20 cellular contexts compared by ENCODE assay signal in the genomic region with DNA sequence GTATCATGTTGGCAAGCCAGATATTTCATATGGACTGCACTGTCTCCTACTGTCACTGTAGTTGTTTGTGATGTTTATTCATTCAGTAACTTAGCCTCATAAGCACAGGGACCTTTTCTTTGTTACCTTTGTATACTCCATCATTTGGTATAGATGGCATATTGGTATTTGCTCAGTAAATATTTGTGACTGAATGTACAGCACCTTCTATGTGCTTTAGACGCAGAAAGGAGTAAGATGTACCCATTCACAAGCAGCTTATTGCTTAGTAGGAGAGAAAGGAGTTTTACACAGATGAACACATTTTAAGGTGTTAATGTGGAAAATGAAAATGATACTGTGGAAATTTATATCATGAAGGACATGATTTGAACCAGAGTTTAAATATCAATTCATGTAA. TPM values are rescaled to one million over a fixed set of nuclear protein-coding genes. Genes with fewer than 3 reads are reported as not detected.
DNase-seq lines count a peak whose midpoint lies in the region; ATAC-seq, FAIRE-seq and TF ChIP-seq lines count a peak whose summit lies in the region.
"Had no signal": no experiment of that assay in that cellular context is flagged by ENCODE, and none has a peak within 500 bp of the region (broad histone marks: within the 10 kb centered on the region; RNA-seq: fewer than 3 reads in every experiment).

No MANE protein-coding gene starts in this region.

- POLR2A ChIA-PET in HepG2 (lab: Yijun Ruan, JAX) = interaction anchor here (1.0 kb wide), 1 partner anchor 11 kb away, joined by 4 read pairs; no protein-coding TSS in a partner anchor
- POLR2A ChIA-PET in CD8-positive, alpha-beta memory T cell (lab: Charles Lee) = interaction anchor here (0.6 to 1.7 kb wide), 2 partner anchors 11 to 13 kb away, joined by 5 to 6 read pairs; no protein-coding TSS in a partner anchor
- POLR2A ChIA-PET in naive thymus-derived CD4-positive, alpha-beta T cell (lab: Charles Lee) = interaction anchor here (0.5 to 3.8 kb wide), 4 partner anchors 9 to 326 kb away, joined by 3 to 21 read pairs (median 4); partner anchors contain the start of gene EPC2

- peaks cover 99% of the 10 kb centered on the region for H3K79me2 ChIP-seq in HepG2 (ENCODE audit: insufficient read depth, low read length)

- no peak for TF ChIP-seq POLR2A in HepG2 (IDR thresholded peaks at IDR 0.05; ENCODE audit: insufficient read depth in 1 of 2, low read depth in 2 of 2, low read length in 2 of 2)
- no peak for TF ChIP-seq POLR2A in right lobe of liver (IDR thresholded peaks at IDR 0.05)

- H3K4me1 Mint-ChIP-seq in CD8-positive, alpha-beta memory T cell = peaks cover 88 to 99% (median 98%) of the 10 kb centered on the region in 3 donors
- peaks cover 60% of the 10 kb centered on the region for H3K4me1 Mint-ChIP-seq in T-helper 17 cell
- peaks cover 76 to 100% (median 96%) of the 10 kb centered on the region in 7 donors for H3K4me1 Mint-ChIP-seq in naive thymus-derived CD4-positive, alpha-beta T cell

- no peak for TF ChIP-seq RAD21 in HepG2 (CRISPR knock-in tag; IDR thresholded peaks at IDR 0.05)

- in situ Hi-C loops in HepG2 (cut with HindIII; ENCODE audit: extremely low pct_ligation_motif_present, low pct_unique_long_range_greater_than_20kb) = no loop called here

- FAIRE-seq in HepG2 (lab: Jason Lieb, UNC) = no peak

- H3K36me3 Mint-ChIP-seq in CD8-positive, alpha-beta memory T cell = no peaks in the 10 kb centered on the region
- H3K36me3 Mint-ChIP-seq in T-helper 17 cell (ENCODE audit: low read depth) = no peaks in the 10 kb centered on the region
- peaks cover 0 to 3% (median 0%) of the 10 kb centered on the region in 5 donors for H3K36me3 Mint-ChIP-seq in naive thymus-derived CD4-positive, alpha-beta T cell

- H3K27ac ChIP-seq in HepG2 (ENCODE audit: extremely low read length, insufficient read depth, low read length) (no peak overlapping the region), right lobe of liver (no peak overlapping the region)
- no peak overlapping the region for H3K27ac ChIP-seq in CD8-positive, alpha-beta memory T cell (ENCODE audit: low read depth, low read length)
- H3K27ac ChIP-seq in naive thymus-derived CD4-positive, alpha-beta T cell (ENCODE audit: low read depth, low read length) = no peak overlapping the region

- no peak overlapping the region for H2AFZ ChIP-seq in HepG2 (ENCODE audit: low read length)

- H3K27ac Mint-ChIP-seq in CD8-positive, alpha-beta memory T cell = peak overlapping the region in 7 of 8 donors; percentile 12 to 83 (median 54)
- H3K27ac Mint-ChIP-seq in T-helper 17 cell = peak overlapping the region; percentile 84
- peak overlapping the region in 6 of 9 donors; percentile 6 to 91 (median 55) for H3K27ac Mint-ChIP-seq in naive thymus-derived CD4-positive, alpha-beta T cell

- peak; percentile 36; the same call in 2 of the 3 replicates for ATAC-seq in HepG2
- no peak for ATAC-seq in right lobe of liver
- no peak for ATAC-seq in T-helper 17 cell
- no peak for ATAC-seq in naive thymus-derived CD4-positive, alpha-beta T cell
- ATAC-seq in GM21526 (IDR thresholded peaks at IDR 0.05; ENCODE audit: low FRiP score, unreplicated experiment) = no peak
- ATAC-seq: PC-3 had no signal

- H4K20me1 ChIP-seq in HepG2 (ENCODE audit: insufficient read depth, low read length) = peaks cover 65% of the 10 kb centered on the region

- H3K27me3 Mint-ChIP-seq in CD8-positive, alpha-beta memory T cell = no peaks in the 10 kb centered on the region
- H3K27me3 Mint-ChIP-seq in T-helper 17 cell = no peaks in the 10 kb centered on the region
- H3K27me3 Mint-ChIP-seq in naive thymus-derived CD4-positive, alpha-beta T cell = no peaks in the 10 kb centered on the region

- H3K4me1 ChIP-seq in HepG2 (ENCODE audit: insufficient read depth, low read length) (peaks cover 45% of the 10 kb centered on the region), right lobe of liver (peaks cover 0 to 23% (median 4%) of the 10 kb centered on the region in 4 donors)
- peaks cover 81% of the 10 kb centered on the region for H3K4me1 ChIP-seq in CD8-positive, alpha-beta memory T cell (ENCODE audit: insufficient read depth, low read length)
- peaks cover 57 to 61% of the 10 kb centered on the region in 2 donors for H3K4me1 ChIP-seq in naive thymus-derived CD4-positive, alpha-beta T cell (ENCODE audit: control insufficient read depth in 2 of 2, insufficient read depth in 2 of 2, low read length in 2 of 2)

- no peaks in the 10 kb centered on the region for H3K9me3 Mint-ChIP-seq in CD8-positive, alpha-beta memory T cell
- H3K9me3 Mint-ChIP-seq in naive thymus-derived CD4-positive, alpha-beta T cell = peaks cover 0 to 6% (median 0%) of the 10 kb centered on the region in 11 donors
- H3K9me3 Mint-ChIP-seq: HFFc6 had no signal

- H3K27me3 ChIP-seq in HepG2 (ENCODE audit: control insufficient read depth in 1 of 2, insufficient read depth in 2 of 2, low read length in 2 of 2) = no peaks in the 10 kb centered on the region
- H3K27me3 ChIP-seq in right lobe of liver = no peaks in the 10 kb centered on the region
- H3K27me3 ChIP-seq in CD8-positive, alpha-beta memory T cell (ENCODE audit: insufficient read depth, low read length, poor library complexity, severe bottlenecking) = no peaks in the 10 kb centered on the region
- H3K27me3 ChIP-seq in naive thymus-derived CD4-positive, alpha-beta T cell (ENCODE audit: control insufficient read depth in 2 of 2, insufficient read depth in 2 of 2, low read length in 2 of 2) = no peaks in the 10 kb centered on the region

- DNase-seq in HepG2 (ENCODE audit: low spot score) (no peak), right lobe of liver (no peak), T-helper 17 cell (no peak), NCI-H524 (lab: John Stamatoyannopoulos, UW) (no peak)
- no peak for DNase-seq in CD8-positive, alpha-beta memory T cell
- no peak for DNase-seq in naive thymus-derived CD4-positive, alpha-beta T cell
- no peak for DNase-seq in stimulated activated CD8-positive, alpha-beta memory T cell treated with anti-CD3 and anti-CD28 coated beads, Interleukin-4, amount 100 ng/mL, for 48 hours
- DNase-seq: C1 segment of cervical spinal cord, H7, HFFc6, KG1, MV-4-11, NCI-H187, NCI-H2227 treated with DMSO at 0.1 percent for 48 hours, NCI-H510A treated with DMSO at 0.1 percent for 48 hours, NCI-H82, PC-3, RPMI8226, SIG-M5 had no signal

- H3K9ac ChIP-seq in HepG2 (ENCODE audit: insufficient read depth, low read depth, low read length) = no peak overlapping the region

- no peak overlapping the region for H3K4me3 ChIP-seq in HepG2 (replicated peaks in 1 of 3; ENCODE audit: insufficient read depth in 1 of 3, low read depth in 2 of 3, low read length in 3 of 3)
- no peak overlapping the region for H3K4me3 ChIP-seq in right lobe of liver
- H3K4me3 ChIP-seq in CD8-positive, alpha-beta memory T cell (ENCODE audit: low read length) = no peak overlapping the region
- H3K4me3 ChIP-seq in naive thymus-derived CD4-positive, alpha-beta T cell (ENCODE audit: low read length) = no peak overlapping the region

- no peak overlapping the region for H3K4me2 ChIP-seq in HepG2 (ENCODE audit: low read depth, low read length)

- CTCF ChIA-PET in HepG2 (lab: Yijun Ruan, JAX; ENCODE audit: low intra/inter-chr PET ratio, low total read pairs) = no interaction called here
- CTCF ChIA-PET in CD8-positive, alpha-beta memory T cell (lab: Charles Lee) = interaction anchor here (2.4 kb wide), 1 partner anchor 10 kb away, joined by 10 read pairs; no protein-coding TSS in a partner anchor
- CTCF ChIA-PET in naive thymus-derived CD4-positive, alpha-beta T cell (lab: Charles Lee) = no interaction called here

- no peaks in the 10 kb centered on the region for H3K9me3 ChIP-seq in HepG2 (ENCODE audit: low read length)
- no peaks in the 10 kb centered on the region for H3K9me3 ChIP-seq in right lobe of liver
- no peaks in the 10 kb centered on the region for H3K9me3 ChIP-seq in CD8-positive, alpha-beta memory T cell (ENCODE audit: low read length)
- H3K9me3 ChIP-seq in T-helper 17 cell (ENCODE audit: control insufficient read depth, low read length, poor library complexity, severe bottlenecking) = no peaks in the 10 kb centered on the region
- H3K9me3 ChIP-seq in naive thymus-derived CD4-positive, alpha-beta T cell (ENCODE audit: control insufficient read depth in 2 of 3, low read length in 3 of 3) = no peaks in the 10 kb centered on the region

- WGBS in HepG2 (ENCODE audit: low lambda C conversion rate) = 75% methylated on average over 1 of the region's 1 CpG
- 83% methylated on average over 1 of the region's 1 CpG for WGBS in right lobe of liver (ENCODE audit: insufficient coverage, low coverage, low lambda C conversion rate, missing lambda C conversion rate)

- intact Hi-C loops in HepG2 (cut with micrococcal nuclease; ENCODE audit: unreplicated experiment) (no loop called here), right lobe of liver (cut with DNase I) (no loop called here)
- intact Hi-C loops in naive thymus-derived CD4-positive, alpha-beta T cell (cut with micrococcal nuclease) = no loop called here

- BruUV-seq in HepG2 (replicated peaks; lab: Mats Ljungman, UMichigan) = no TSS peak

- TF ChIP-seq CTCF in HepG2 (CRISPR knock-in tag; IDR thresholded peaks at IDR 0.05) (no peak), right lobe of liver (IDR thresholded peaks at IDR 0.05) (no peak)

- H3K4me3 Mint-ChIP-seq in CD8-positive, alpha-beta memory T cell = peak overlapping the region in 1 of 7 donors; percentile 32
- H3K4me3 Mint-ChIP-seq in T-helper 17 cell = peak overlapping the region; percentile 63
- H3K4me3 Mint-ChIP-seq in naive thymus-derived CD4-positive, alpha-beta T cell = peak overlapping the region in 8 of 10 donors; percentile 11 to 72 (median 50)
- H3K4me3 Mint-ChIP-seq: HFFc6 had no signal

- H3K36me3 ChIP-seq in HepG2 (replicated peaks in 1 of 2; ENCODE audit: control insufficient read depth in 1 of 2, insufficient read depth in 2 of 2, low read length in 2 of 2) = no peaks in the 10 kb centered on the region
- H3K36me3 ChIP-seq in right lobe of liver = no peaks in the 10 kb centered on the region
- H3K36me3 ChIP-seq in CD8-positive, alpha-beta memory T cell (ENCODE audit: insufficient read depth, low read length) = no peaks in the 10 kb centered on the region
- H3K36me3 ChIP-seq in naive thymus-derived CD4-positive, alpha-beta T cell (ENCODE audit: control insufficient read depth in 2 of 3, insufficient read depth in 3 of 3, low read length in 3 of 3) = no peaks in the 10 kb centered on the region

- no peak for TF ChIP-seq EP300 in HepG2 (IDR thresholded peaks at IDR 0.05; ENCODE audit: low read depth in 2 of 2, low read length in 2 of 2)
- no peak for TF ChIP-seq EP300 in HepG2 (CRISPR knock-in tag; IDR thresholded peaks at IDR 0.05; ENCODE audit: borderline replicate concordance)

RNA-seq across cellular contexts. Expression of gene EPC2, which starts 12.0 kb away (rescaled TPM):
- total RNA-seq in HepG2 (2016; rRNA removed; fragmentation: Illumina TruSeq; extraction: Trizol) (22.0 and 24.2 TPM in 2 replicates), right lobe of liver (10 to 100 TPM in 2 of 6 experiments, 1 to 10 TPM in 4; 7.7 to 13.3 (median 8.8) TPM), T-helper 17 cell (10 to 100 TPM; 76.5 to 89.0 TPM)
- total RNA-seq in HepG2 (2016; cell fraction: cytosol; rRNA removed; fragmentation: Illumina TruSeq; extraction: Trizol; ENCODE audit: low read depth) = 6.5 and 8.3 TPM in 2 replicates
- 21.5 and 24.1 TPM in 2 replicates for total RNA-seq in HepG2 (2016; cell fraction: insoluble cytoplasmic fraction; rRNA removed; fragmentation: Illumina TruSeq; extraction: Trizol)
- 19.1 and 21.6 TPM in 2 replicates for total RNA-seq in HepG2 (2016; cell fraction: membrane; rRNA removed; fragmentation: Illumina TruSeq; extraction: Trizol)
- 39.0 and 41.4 TPM in 2 replicates for total RNA-seq in HepG2 (2016; cell fraction: nucleus; rRNA removed; fragmentation: Illumina TruSeq; extraction: Trizol)
- polyA plus RNA-seq in HepG2 (2011; rRNA removed) = 19.3 and 20.5 TPM in 2 replicates
- 10.4 and 16.7 TPM in 2 replicates for polyA plus RNA-seq in HepG2 (2011; cell fraction: cytosol; rRNA removed)
- polyA plus RNA-seq in HepG2 (2011; cell fraction: nucleus; rRNA removed) = 10.3 and 12.5 TPM in 2 replicates
- 18.8 and 21.7 TPM in 2 replicates for polyA plus RNA-seq in HepG2 (2012)
- 3.8 and 4.5 TPM in 2 replicates for polyA plus RNA-seq in HepG2 (2016; cell fraction: cytosol; fragmentation: Illumina TruSeq; extraction: Trizol; ENCODE audit: low read depth)
- 23.9 and 24.6 TPM in 2 replicates for polyA plus RNA-seq in HepG2 (2016; cell fraction: insoluble cytoplasmic fraction; fragmentation: Illumina TruSeq; extraction: Trizol; ENCODE audit: low read depth)
- polyA plus RNA-seq in HepG2 (2016; cell fraction: membrane; fragmentation: Illumina TruSeq; extraction: Trizol; ENCODE audit: low read depth) = 12.6 and 14.5 TPM in 2 replicates
- polyA plus RNA-seq in HepG2 (2016; cell fraction: nucleus; fragmentation: Illumina TruSeq; extraction: Trizol; ENCODE audit: insufficient read depth, low read depth) = 24.7 and 25.2 TPM in 2 replicates
- polyA minus RNA-seq in HepG2 (2011; rRNA and poly(A)+ RNA removed; ENCODE audit: low replicate concordance) = 21.3 and 22.4 TPM in 2 replicates
- polyA minus RNA-seq in HepG2 (2011; cell fraction: cytosol; rRNA and poly(A)+ RNA removed) = 16.2 and 18.2 TPM in 2 replicates
- 124 and 162 TPM in 2 replicates for polyA minus RNA-seq in HepG2 (2011; cell fraction: nucleus; rRNA and poly(A)+ RNA removed)
- 10 to 100 TPM; 29.6 to 29.7 TPM for total RNA-seq in CD8-positive, alpha-beta memory T cell
- polyA plus RNA-seq in CD8-positive, alpha-beta memory T cell = 2.2 TPM
- 10 to 100 TPM; 40.7 to 91.0 (median 80.1) TPM for total RNA-seq in naive thymus-derived CD4-positive, alpha-beta T cell
- 1 to 10 TPM; 3.9 to 4.0 TPM for polyA plus RNA-seq in naive thymus-derived CD4-positive, alpha-beta T cell
